ENCODE assay signal across 1 cellular context in the genomic region with DNA sequence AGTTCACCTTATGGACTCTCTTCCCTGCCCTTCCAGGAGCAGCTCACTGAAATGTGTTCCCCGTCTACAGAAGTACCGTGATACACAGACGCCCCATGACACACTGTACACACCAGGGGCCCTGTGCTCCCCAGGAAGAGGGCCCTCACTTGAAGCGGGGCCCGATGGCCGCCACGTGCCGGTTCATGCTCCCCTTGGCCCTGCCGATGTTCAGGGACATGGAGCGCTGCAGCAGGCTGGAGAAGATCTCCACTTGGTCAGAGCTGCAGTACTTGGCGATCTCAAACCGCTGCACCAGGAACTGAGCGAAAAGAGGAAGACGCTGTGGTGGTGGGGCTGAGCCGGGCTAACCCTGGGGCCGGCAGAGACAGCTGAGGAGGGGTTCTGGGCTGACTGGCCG. TPM values are rescaled to one million over a fixed set of nuclear protein-coding genes. Genes with fewer than 3 reads are reported as not detected.
"Had no signal": no experiment of that assay in that cellular context is flagged by ENCODE, and none has a peak within 500 bp of the region (broad histone marks: within the 10 kb centered on the region; RNA-seq: fewer than 3 reads in every experiment).

No MANE protein-coding gene starts in this region.

RNA-seq across cellular contexts. Expression of gene TMEM191C, which starts 20.5 kb away (rescaled TPM):
- total RNA-seq: M059J had no signal
